ENCODE assay signal across 9 cellular contexts in genomic region chr12:12720052-12720451, GRCh38. TPM values are rescaled to one million over a fixed set of nuclear protein-coding genes. Genes with fewer than 3 reads are reported as not detected.
A peak's percentile ranks its signal among the peaks of the same experiment; 100 is the strongest.
DNase-seq lines count a peak whose midpoint lies in the region; ATAC-seq and TF ChIP-seq lines count a peak whose summit lies in the region.
"Had no signal": no experiment of that assay in that cellular context is flagged by ENCODE, and none has a peak within 500 bp of the region (broad histone marks: within the 10 kb centered on the region; RNA-seq: fewer than 3 reads in every experiment).

No MANE protein-coding gene starts in this region.

- H3K9me3 ChIP-seq in SK-N-SH = no peaks in the 10 kb centered on the region
- H3K9me3 ChIP-seq in SU-DHL-6 (ENCODE audit: insufficient read depth, low read length) = no peaks in the 10 kb centered on the region

- peaks cover 37% of the 10 kb centered on the region for H3K36me3 Mint-ChIP-seq in stimulated activated memory B cell treated with anti-CD40 and anti-IgM and Interleukin-4, amounts not matched to agents 10 μg/mL and 1 μg/mL and 100 μg/mL, for 72 hours

- POLR2A ChIA-PET in SK-N-SH (lab: Yijun Ruan, JAX) = no interaction called here

- H3K4me1 Mint-ChIP-seq in stimulated activated memory B cell treated with anti-CD40 and anti-IgM and Interleukin-4, amounts not matched to agents 10 μg/mL and 1 μg/mL and 100 μg/mL, for 72 hours = peaks cover 35% of the 10 kb centered on the region

- H3K9me2 ChIP-seq in SK-N-SH (no peaks in the 10 kb centered on the region), SU-DHL-6 (replicated peaks; ENCODE audit: insufficient read depth, low read length) (no peaks in the 10 kb centered on the region)

- H3K4me1 ChIP-seq in SK-N-SH (ENCODE audit: control insufficient read depth in 1 of 2, insufficient read depth in 2 of 2, low read depth in 1 of 2, low read length in 1 of 2) = peaks cover 29 to 31% of the 10 kb centered on the region in 2 experiments; a peak in 3 of 4 replicates

- CTCF ChIA-PET in SK-N-SH (lab: Yijun Ruan, JAX) = interaction anchor here (1.5 to 2.7 kb wide), 2 partner anchors 17 to 343 kb away, joined by 3 to 15 read pairs; no protein-coding TSS in a partner anchor

- TF ChIP-seq EP300 in SK-N-SH (IDR thresholded peaks at IDR 0.05; ENCODE audit: borderline replicate concordance in 1 of 2, low read depth in 1 of 2, low read length in 1 of 2) = no peak

- H3K79me2 ChIP-seq in SK-N-SH (ENCODE audit: insufficient read depth) (peaks cover 75% of the 10 kb centered on the region), SU-DHL-6 (ENCODE audit: insufficient read depth, low read length) (peaks cover 19% of the 10 kb centered on the region; the same call in 1 of the 2 replicates)

- H3K27me3 Mint-ChIP-seq in stimulated activated memory B cell treated with anti-CD40 and anti-IgM and Interleukin-4, amounts not matched to agents 10 μg/mL and 1 μg/mL and 100 μg/mL, for 72 hours = no peaks in the 10 kb centered on the region

- H2AFZ ChIP-seq in SK-N-SH (ENCODE audit: low read depth) (no peak overlapping the region), SU-DHL-6 (ENCODE audit: low read depth, low read length, severe bottlenecking) (no peak overlapping the region)

- peak overlapping the region; percentile 99 for H3K4me2 ChIP-seq in SK-N-SH
- peak overlapping the region; percentile 89 for H3K4me2 ChIP-seq in SU-DHL-6 (ENCODE audit: low read depth, low read length, poor library complexity, severe bottlenecking)

- H3K4me3 ChIP-seq in SK-N-SH (ENCODE audit: low read depth in 2 of 2, low read length in 1 of 2) = peak overlapping the region; percentile 67 to 81
- H3K4me3 ChIP-seq in SU-DHL-6 (ENCODE audit: insufficient read depth, low read length, poor library complexity, severe bottlenecking) = no peak overlapping the region
- H3K4me3 ChIP-seq in H7 (ENCODE audit: insufficient read depth, low read depth, low read length) = no peak overlapping the region

- no peaks in the 10 kb centered on the region for H3K9me3 Mint-ChIP-seq in stimulated activated memory B cell treated with anti-CD40 and anti-IgM and Interleukin-4, amounts not matched to agents 10 μg/mL and 1 μg/mL and 100 μg/mL, for 72 hours

- 12% methylated on average over 4 of the region's 4 CpGs for WGBS in SK-N-SH (ENCODE audit: low lambda C conversion rate)

- no peak for TF ChIP-seq RAD21 in SK-N-SH (IDR thresholded peaks at IDR 0.05; ENCODE audit: low read length)

- peak overlapping the region; percentile 94 to 98 for H3K27ac ChIP-seq in SK-N-SH (ENCODE audit: low read depth in 2 of 2, low read length in 1 of 2)
- no peak overlapping the region for H3K27ac ChIP-seq in SU-DHL-6 (ENCODE audit: low read depth, low read length)

- H4K20me1 ChIP-seq in SK-N-SH (ENCODE audit: insufficient read depth) (peaks cover 11% of the 10 kb centered on the region; the same call in 1 of the 2 replicates), SU-DHL-6 (ENCODE audit: low read depth, low read length) (peaks cover 4% of the 10 kb centered on the region; the same call in 1 of the 2 replicates)

- TF ChIP-seq CTCF in SK-N-SH (IDR thresholded peaks at IDR 0.05) = no peak
- TF ChIP-seq CTCF in SU-DHL-6 (IDR thresholded peaks at IDR 0.05; ENCODE audit: insufficient read depth, low read length, poor library complexity, severe bottlenecking) = no peak

- peak overlapping the region; percentile 100 for H3K4me3 Mint-ChIP-seq in stimulated activated memory B cell treated with anti-CD40 and anti-IgM and Interleukin-4, amounts not matched to agents 10 μg/mL and 1 μg/mL and 100 μg/mL, for 72 hours

- peak overlapping the region; percentile 99 for H3K9ac ChIP-seq in SK-N-SH
- H3K9ac ChIP-seq in SU-DHL-6 (ENCODE audit: low read length) = no peak overlapping the region

- DNase-seq in SK-N-SH = no peak
- DNase-seq in fibroblast of peridontal ligament (ENCODE audit: extremely low read depth) = peak; percentile 34
- DNase-seq in H7 = no peak
- DNase-seq in NCI-H2196 (lab: John Stamatoyannopoulos, UW; ENCODE audit: unreplicated experiment) = no peak
- DNase-seq: amygdala had no signal

- H3F3A ChIP-seq in SK-N-SH (replicated peaks; ENCODE audit: insufficient read depth) (peaks cover 21% of the 10 kb centered on the region), SU-DHL-6 (ENCODE audit: insufficient read depth) (peaks cover 32% of the 10 kb centered on the region)

- no peak for ATAC-seq in SK-N-SH treated with all-trans-retinoic acid at 6 μM for 48 hours
- ATAC-seq in stimulated activated memory B cell treated with anti-CD40 and anti-IgM and Interleukin-4, amounts not matched to agents 10 μg/mL and 1 μg/mL and 100 μg/mL, for 72 hours = no peak
- ATAC-seq in GM21526 (IDR thresholded peaks at IDR 0.05; ENCODE audit: low FRiP score, unreplicated experiment) = no peak

- peaks cover 35 to 40% of the 10 kb centered on the region in 2 experiments for H3K36me3 ChIP-seq in SK-N-SH (replicated peaks in 1 of 2; ENCODE audit: control insufficient read depth in 1 of 2, insufficient read depth in 2 of 2, low read length in 1 of 2)
- H3K36me3 ChIP-seq in SU-DHL-6 (ENCODE audit: low read length) = peaks cover 17% of the 10 kb centered on the region; the same call in 1 of the 2 replicates
- H3K36me3 ChIP-seq in H7 (replicated peaks; ENCODE audit: control insufficient read depth, insufficient read depth, low read length) = peaks cover 11% of the 10 kb centered on the region

- peak overlapping the region; percentile 100 for H3K27ac Mint-ChIP-seq in stimulated activated memory B cell treated with anti-CD40 and anti-IgM and Interleukin-4, amounts not matched to agents 10 μg/mL and 1 μg/mL and 100 μg/mL, for 72 hours

- no peaks in the 10 kb centered on the region for H3K27me3 ChIP-seq in SK-N-SH (ENCODE audit: insufficient read depth)
- H3K27me3 ChIP-seq in SU-DHL-6 (ENCODE audit: low read length) = no peaks in the 10 kb centered on the region
- peaks cover 79% of the 10 kb centered on the region for H3K27me3 ChIP-seq in H7 (ENCODE audit: control insufficient read depth, insufficient read depth, low read length)

TF ChIP-seq in SK-N-SH, 30 proteins besides CTCF, POLR2A, EP300 and RAD21 (continues in another document):
- TF ChIP-seq MXI1 (IDR thresholded peaks at IDR 0.05; ENCODE audit: low read depth, low read length) (no peak), REST (IDR thresholded peaks at IDR 0.05; ENCODE audit: low read depth, low read length) (no peak)

TF ChIP-seq in SK-N-SH treated with all-trans-retinoic acid at 6 μM for 48 hours, 23 proteins besides CTCF, POLR2A, EP300 and RAD21:
- TF ChIP-seq ARNTL (CRISPR knock-in tag; IDR thresholded peaks at IDR 0.05; ENCODE audit: borderline replicate concordance, low read depth) (no peak), ESRRG (CRISPR knock-in tag; IDR thresholded peaks at IDR 0.05) (no peak), RARB (CRISPR knock-in tag; IDR thresholded peaks at IDR 0.05) (no peak), GLIS3 (CRISPR knock-in tag; IDR thresholded peaks at IDR 0.05) (no peak), SNAI2 (CRISPR knock-in tag; IDR thresholded peaks at IDR 0.05) (no peak), BACH2 (CRISPR knock-in tag; IDR thresholded peaks at IDR 0.05; ENCODE audit: borderline replicate concordance) (no peak), ZNF8 (CRISPR knock-in tag; IDR thresholded peaks at IDR 0.05) (no peak), ISL1 (CRISPR knock-in tag; IDR thresholded peaks at IDR 0.05) (no peak), POU6F1 (CRISPR knock-in tag; IDR thresholded peaks at IDR 0.05; ENCODE audit: borderline replicate concordance, low read depth) (no peak)

RNA-seq across cellular contexts. Expression of gene CDKN1B, which starts 2.9 kb away (rescaled TPM):
- 6.8 and 9.2 TPM in 2 replicates for polyA plus RNA-seq in SK-N-SH (2012; rRNA removed)
- 6.9 and 8.8 TPM in 2 replicates for polyA plus RNA-seq in SK-N-SH (2012; cell fraction: cytosol; rRNA removed)
- 7.4 and 8.4 TPM in 2 replicates for polyA plus RNA-seq in SK-N-SH (2012; cell fraction: nucleus; rRNA removed)
- total RNA-seq in H7 (2014; rRNA removed; shearing (Covaris generic)) = 11.7 and 16.8 TPM in 2 replicates

RNA-seq across cellular contexts. Expression of gene GPR19, which starts 24.1 kb away (rescaled TPM):
- 0.41 and 0.55 TPM in 2 replicates for polyA plus RNA-seq in SK-N-SH (2012; rRNA removed)
- 0.37 and 0.39 TPM in 2 replicates for polyA plus RNA-seq in SK-N-SH (2012; cell fraction: cytosol; rRNA removed)
- polyA plus RNA-seq in SK-N-SH (2012; cell fraction: nucleus; rRNA removed) = 0.23 and 0.66 TPM in 2 replicates
- 4.1 and 5.0 TPM in 2 replicates for total RNA-seq in H7 (2014; rRNA removed; shearing (Covaris generic))

Comparison
In these comparisons a context has a peak if more than half of its experiments do, and no peak if none do; other contexts are left out.
1. H3K4me3 ChIP-seq: peak in SK-N-SH (2 of 2); none in SU-DHL-6 (single experiment) and H7 (single experiment).